Comparison of ENCODE assay signal across 9 cellular contexts in the genomic region with DNA sequence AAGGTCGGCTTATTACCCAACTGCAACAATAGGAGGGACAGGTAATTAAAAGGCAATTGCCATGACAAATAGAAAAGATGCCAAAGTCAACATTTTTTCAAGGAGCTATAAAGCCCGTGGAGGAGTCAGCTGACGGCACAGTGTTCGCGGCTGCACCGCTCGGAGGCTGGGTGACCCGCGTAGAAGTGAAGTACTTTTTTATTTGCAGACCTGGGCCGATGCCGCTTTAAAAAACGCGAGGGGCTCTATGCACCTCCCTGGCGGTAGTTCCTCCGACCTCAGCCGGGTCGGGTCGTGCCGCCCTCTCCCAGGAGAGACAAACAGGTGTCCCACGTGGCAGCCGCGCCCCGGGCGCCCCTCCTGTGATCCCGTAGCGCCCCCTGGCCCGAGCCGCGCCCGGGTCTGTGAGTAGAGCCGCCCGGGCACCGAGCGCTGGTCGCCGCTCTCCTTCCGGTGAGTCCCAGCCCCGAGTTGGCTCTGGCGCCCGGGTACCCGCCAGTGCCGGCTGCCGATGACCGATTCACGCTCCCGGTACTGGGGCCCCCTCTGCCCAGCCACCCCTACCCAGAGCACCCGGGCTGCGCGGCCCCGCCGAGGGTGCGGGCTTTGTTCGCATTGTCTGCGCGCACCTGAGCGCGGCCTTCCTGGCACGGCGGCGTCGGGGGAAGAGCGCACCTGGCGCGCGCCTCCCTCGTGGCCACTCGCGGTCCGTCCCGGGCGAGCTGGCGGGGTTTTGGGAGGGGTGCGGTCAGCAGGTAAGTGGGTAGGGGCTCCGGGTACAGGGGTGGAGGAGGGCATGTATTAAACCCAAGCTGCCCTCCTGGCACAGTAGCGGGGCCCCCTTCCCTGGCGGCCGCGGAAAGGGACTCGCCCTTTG. TPM values are rescaled to one million over a fixed set of nuclear protein-coding genes. Genes with fewer than 3 reads are reported as not detected.
DNase-seq lines count a peak whose midpoint lies in the region; ATAC-seq and TF ChIP-seq lines count a peak whose summit lies in the region.
"Had no signal": no experiment of that assay in that cellular context is flagged by ENCODE, and none has a peak within 500 bp of the region (broad histone marks: within the 10 kb centered on the region; RNA-seq: fewer than 3 reads in every experiment).

VWA2 (plus strand) TSS at position 138 of the 877 bp plus-strand sequence. CDS start 9,460 bp downstream, outside the sequence.

- peak within 1 kb of the TSS; percentile 60 for H3K4me3 Mint-ChIP-seq in chondrocyte (ENCODE audit: unreplicated experiment)

- WGBS in urinary bladder = 4% methylated on average over 79 of the region's 79 CpGs

- H3K4me1 Mint-ChIP-seq in chondrocyte (ENCODE audit: low read depth) = peaks cover 7% of the 10 kb centered on the region

- H3K36me3 ChIP-seq in muscle layer of duodenum (ENCODE audit: control insufficient read depth in 1 of 2, insufficient read depth in 2 of 2, low read length in 2 of 2) (no peaks in the 10 kb centered on the region), urinary bladder (ENCODE audit: insufficient read depth) (no peaks in the 10 kb centered on the region)

- H3K9me3 ChIP-seq in muscle layer of duodenum (ENCODE audit: control insufficient read depth in 1 of 2, low read length in 2 of 2) = no peaks in the 10 kb centered on the region

- H3K27ac ChIP-seq in muscle layer of duodenum (ENCODE audit: low read length) (no peak within 1 kb of the TSS), urinary bladder (ENCODE audit: low read depth) (no peak within 1 kb of the TSS)

- no peak within 1 kb of the TSS for H3K27ac Mint-ChIP-seq in chondrocyte (ENCODE audit: unreplicated experiment)

- peaks cover 15% of the 10 kb centered on the region for H3K27me3 ChIP-seq in muscle layer of duodenum (ENCODE audit: low read depth, low read length)

- peaks cover 68% of the 10 kb centered on the region for H3K27me3 Mint-ChIP-seq in chondrocyte (ENCODE audit: low read depth)

- H3K4me1 ChIP-seq in muscle layer of duodenum (ENCODE audit: control insufficient read depth in 1 of 2, insufficient read depth in 2 of 2, low read length in 2 of 2) (peaks cover 4 to 12% of the 10 kb centered on the region in 2 donors), urinary bladder (ENCODE audit: insufficient read depth) (no peaks in the 10 kb centered on the region)

- ATAC-seq in GM19351 (IDR thresholded peaks at IDR 0.05; ENCODE audit: unreplicated experiment) (peak; percentile 69), HG03108 (IDR thresholded peaks at IDR 0.05; ENCODE audit: unreplicated experiment) (no peak), GM18519 (IDR thresholded peaks at IDR 0.05; ENCODE audit: low FRiP score, unreplicated experiment) (no peak)

- H3K4me3 ChIP-seq in muscle layer of duodenum (ENCODE audit: low read depth in 1 of 2, low read length in 2 of 2) (peak within 1 kb of the TSS; percentile 50 to 57), urinary bladder (ENCODE audit: low read depth, low read length) (peak within 1 kb of the TSS; percentile 38)

- no peaks in the 10 kb centered on the region for H3K9me3 Mint-ChIP-seq in chondrocyte (ENCODE audit: low read depth)

- H3K36me3 Mint-ChIP-seq in chondrocyte (ENCODE audit: low read depth) = no peaks in the 10 kb centered on the region

- peak; percentile 62 for TF ChIP-seq CTCF in chondrocyte (IDR thresholded peaks at IDR 0.05)

- DNase-seq in NCI-H526 treated with DMSO at 0.1 percent for 48 hours (lab: John Stamatoyannopoulos, UW) (peak; percentile 30), chondrocyte (ENCODE audit: low spot score) (no peak), foreskin melanocyte (no peak)

RNA-seq across cellular contexts. Expression of gene VWA2, which starts in this region (rescaled TPM):
- total RNA-seq in chondrocyte (not detected in 3 replicates), urinary bladder (4.6 TPM)
- 1.0 TPM for polyA plus RNA-seq in urinary bladder
- total RNA-seq: RPMI7951 had no signal
